ENCODE assay signal across 16 cellular contexts in genomic region chr21:31728191-31728590, GRCh38.
"Had no signal": no experiment of that assay in that cellular context is flagged by ENCODE, and none has a peak within 500 bp of the region (broad histone marks: within the 10 kb centered on the region; RNA-seq: fewer than 3 reads in every experiment).

No MANE protein-coding gene starts in this region.

- H2AFZ ChIP-seq: parathyroid adenoma had no signal

- H3K27ac ChIP-seq: cardiac muscle cell, esophagus squamous epithelium, neutrophil, parathyroid adenoma, testis, upper lobe of left lung had no signal

- H3K27me3 ChIP-seq: cardiac muscle cell, esophagus squamous epithelium, neutrophil, stomach, testis, upper lobe of left lung had no signal

- H3K9ac ChIP-seq: parathyroid adenoma had no signal

- H3K36me3 ChIP-seq: cardiac muscle cell, esophagus squamous epithelium, neutrophil, upper lobe of left lung had no signal

- H3K9me3 ChIP-seq: esophagus squamous epithelium, neutrophil, stomach, testis, upper lobe of left lung had no signal

- DNase-seq: activated B cell treated with CpG ODN at 0.5 μM for 24 hours; activated CD4-positive, alpha-beta memory T cell treated with anti-CD3 and anti-CD28 coated beads, Interleukin-2, amount 10 ng/mL, durations not matched to agents 7 days and 5 days; activated CD4-positive, alpha-beta T cell treated with anti-CD3 and anti-CD28 coated beads for 4 hours; activated CD8-positive, alpha-beta memory T cell treated with anti-CD3 and anti-CD28 coated beads, Interleukin-2, amount 10 ng/mL, durations not matched to agents 7 days and 5 days; effector memory CD4-positive, alpha-beta T cell; esophagus squamous epithelium; left cardiac atrium; mesendoderm; naive thymus-derived CD8-positive, alpha-beta T cell; stimulated activated CD4-positive, alpha-beta T cell treated with anti-CD3 and anti-CD28 coated beads, Interleukin-4, amount 100 ng/mL, for 24 hours; stomach; testis; upper lobe of left lung had no signal

- H3K4me3 ChIP-seq: cardiac muscle cell, esophagus squamous epithelium, testis, upper lobe of left lung had no signal
